ENCODE assay signal across 9 cellular contexts in genomic region chr22:23377767-23378166, GRCh38.
"Had no signal": no experiment of that assay in that cellular context is flagged by ENCODE, and none has a peak within 500 bp of the region (broad histone marks: within the 10 kb centered on the region; RNA-seq: fewer than 3 reads in every experiment).

No MANE protein-coding gene starts in this region.

- H3K4me3 Mint-ChIP-seq: HFFc6 had no signal

- H3K9me3 ChIP-seq: HAP-1 had no signal

- H3K4me3 ChIP-seq: GM23248, HAP-1 had no signal

- H3K27ac Mint-ChIP-seq: HFFc6 had no signal

- H3K9ac ChIP-seq: GM23248, KMS-11 had no signal

- H3K9me3 Mint-ChIP-seq: HFFc6 had no signal

- H3K36me3 ChIP-seq: HAP-1 had no signal

- ATAC-seq: HCT116 had no signal

- H3K4me1 ChIP-seq: HAP-1 had no signal

- DNase-seq: GM23248, GOT3, H7, HFFc6, IMR-90, KBM-7 had no signal

- H3K27ac ChIP-seq: GM23248, KMS-11 had no signal
